4 cellular contexts compared by ENCODE assay signal in the genomic region with DNA sequence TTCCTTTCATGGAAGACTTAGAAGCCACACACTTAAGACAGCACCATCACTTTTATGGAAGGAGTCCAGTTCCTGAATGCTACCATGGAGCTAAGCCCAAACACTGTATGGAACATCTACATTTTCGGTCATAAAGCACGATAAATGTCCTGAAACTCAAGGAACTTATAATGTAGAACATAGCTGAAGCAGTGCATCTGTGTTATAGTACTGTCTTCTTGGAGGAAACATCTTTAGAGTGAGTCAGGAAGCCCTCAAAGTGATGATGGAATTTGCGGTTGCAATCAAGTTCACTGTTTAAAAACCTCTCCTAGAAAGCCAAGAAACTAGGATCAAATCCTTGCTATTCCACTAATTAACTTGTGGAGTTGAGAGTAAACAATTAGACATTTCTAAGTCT. TPM values are rescaled to one million over a fixed set of nuclear protein-coding genes. Genes with fewer than 3 reads are reported as not detected.
"Had no signal": no experiment of that assay in that cellular context is flagged by ENCODE, and none has a peak within 500 bp of the region (broad histone marks: within the 10 kb centered on the region; RNA-seq: fewer than 3 reads in every experiment).

No MANE protein-coding gene starts in this region.

RNA-seq across cellular contexts. Expression of a gene that starts 43.5 kb away (rescaled TPM):
- total RNA-seq: esophagus mucosa, osteoblast, upper lobe of right lung had no signal
- polyA plus RNA-seq: mammary epithelial cell had no signal
